ENCODE assay signal across 1 cellular context in the genomic region with DNA sequence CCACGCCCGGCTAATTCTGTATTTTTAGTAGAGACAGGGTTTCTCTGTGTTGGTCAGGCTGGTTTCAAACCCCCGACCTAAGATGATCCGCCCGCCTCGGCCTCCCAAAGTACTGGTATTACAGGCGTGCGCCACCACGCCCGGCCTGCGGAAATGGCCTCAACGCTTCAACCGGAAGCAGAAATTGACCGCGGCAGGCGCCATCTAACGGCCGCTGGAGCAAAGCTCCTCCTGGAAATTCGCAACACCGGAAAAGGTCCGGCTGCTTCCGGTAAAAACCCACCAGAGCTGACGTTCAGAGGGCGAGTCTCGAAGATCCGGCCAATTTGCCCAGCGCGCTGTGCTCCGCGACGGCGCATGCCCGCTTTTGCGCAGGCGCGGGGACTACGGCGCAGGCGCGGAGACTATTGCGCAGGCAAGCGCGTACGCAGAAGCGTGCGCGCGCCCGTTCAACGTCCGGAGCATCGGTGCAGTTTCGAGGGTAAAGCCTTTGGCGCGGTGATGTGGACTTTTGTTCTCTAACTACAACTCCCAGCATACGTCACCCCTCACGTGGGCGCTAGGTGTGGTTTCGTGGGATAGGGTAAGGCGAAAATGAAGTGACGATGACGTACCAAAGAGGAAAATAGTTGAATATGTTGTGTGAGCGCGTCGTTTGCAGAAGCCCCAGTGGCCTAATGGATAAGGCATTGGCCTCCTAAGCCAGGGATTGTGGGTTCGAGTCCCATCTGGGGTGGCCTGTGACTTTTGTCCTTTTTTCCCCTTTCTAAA.
TF ChIP-seq lines count a peak whose summit lies in the region.

No MANE protein-coding gene starts in this region.

TF ChIP-seq in WTC11, 78 proteins besides CTCF, POLR2A, EP300 and RAD21 (continued from another document and continues in another):
- TF ChIP-seq, protein P1, sequence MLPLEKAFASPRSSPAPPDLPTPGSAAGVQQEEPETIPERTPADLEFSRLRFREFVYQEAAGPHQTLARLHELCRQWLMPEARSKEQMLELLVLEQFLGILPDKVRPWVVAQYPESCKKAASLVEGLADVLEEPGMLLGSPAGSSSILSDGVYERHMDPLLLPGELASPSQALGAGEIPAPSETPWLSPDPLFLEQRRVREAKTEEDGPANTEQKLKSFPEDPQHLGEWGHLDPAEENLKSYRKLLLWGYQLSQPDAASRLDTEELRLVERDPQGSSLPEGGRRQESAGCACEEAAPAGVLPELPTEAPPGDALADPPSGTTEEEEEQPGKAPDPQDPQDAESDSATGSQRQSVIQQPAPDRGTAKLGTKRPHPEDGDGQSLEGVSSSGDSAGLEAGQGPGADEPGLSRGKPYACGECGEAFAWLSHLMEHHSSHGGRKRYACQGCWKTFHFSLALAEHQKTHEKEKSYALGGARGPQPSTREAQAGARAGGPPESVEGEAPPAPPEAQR (CRISPR knock-in tag; IDR thresholded peaks at IDR 0.05): no peak
- no peak for TF ChIP-seq MXD4 (CRISPR knock-in tag; IDR thresholded peaks at IDR 0.05; ENCODE audit: borderline replicate concordance)
- TF ChIP-seq, protein P2, sequence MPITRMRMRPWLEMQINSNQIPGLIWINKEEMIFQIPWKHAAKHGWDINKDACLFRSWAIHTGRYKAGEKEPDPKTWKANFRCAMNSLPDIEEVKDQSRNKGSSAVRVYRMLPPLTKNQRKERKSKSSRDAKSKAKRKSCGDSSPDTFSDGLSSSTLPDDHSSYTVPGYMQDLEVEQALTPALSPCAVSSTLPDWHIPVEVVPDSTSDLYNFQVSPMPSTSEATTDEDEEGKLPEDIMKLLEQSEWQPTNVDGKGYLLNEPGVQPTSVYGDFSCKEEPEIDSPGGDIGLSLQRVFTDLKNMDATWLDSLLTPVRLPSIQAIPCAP (CRISPR knock-in tag; IDR thresholded peaks at IDR 0.05): no peak
- TF ChIP-seq ETV6 (CRISPR knock-in tag; IDR thresholded peaks at IDR 0.05): peak; percentile 98
- TF ChIP-seq GRHL2 (CRISPR knock-in tag; IDR thresholded peaks at IDR 0.05; ENCODE audit: insufficient replicate concordance, severe bottlenecking): no peak
- TF ChIP-seq, protein P3, sequence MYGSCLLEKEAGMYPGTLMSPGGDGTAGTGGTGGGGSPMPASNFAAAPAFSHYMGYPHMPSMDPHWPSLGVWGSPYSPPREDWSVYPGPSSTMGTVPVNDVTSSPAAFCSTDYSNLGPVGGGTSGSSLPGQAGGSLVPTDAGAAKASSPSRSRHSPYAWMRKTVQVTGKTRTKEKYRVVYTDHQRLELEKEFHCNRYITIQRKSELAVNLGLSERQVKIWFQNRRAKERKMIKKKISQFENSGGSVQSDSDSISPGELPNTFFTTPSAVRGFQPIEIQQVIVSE (CRISPR knock-in tag; IDR thresholded peaks at IDR 0.05; ENCODE audit: borderline replicate concordance): no peak
- TF ChIP-seq, protein P4, sequence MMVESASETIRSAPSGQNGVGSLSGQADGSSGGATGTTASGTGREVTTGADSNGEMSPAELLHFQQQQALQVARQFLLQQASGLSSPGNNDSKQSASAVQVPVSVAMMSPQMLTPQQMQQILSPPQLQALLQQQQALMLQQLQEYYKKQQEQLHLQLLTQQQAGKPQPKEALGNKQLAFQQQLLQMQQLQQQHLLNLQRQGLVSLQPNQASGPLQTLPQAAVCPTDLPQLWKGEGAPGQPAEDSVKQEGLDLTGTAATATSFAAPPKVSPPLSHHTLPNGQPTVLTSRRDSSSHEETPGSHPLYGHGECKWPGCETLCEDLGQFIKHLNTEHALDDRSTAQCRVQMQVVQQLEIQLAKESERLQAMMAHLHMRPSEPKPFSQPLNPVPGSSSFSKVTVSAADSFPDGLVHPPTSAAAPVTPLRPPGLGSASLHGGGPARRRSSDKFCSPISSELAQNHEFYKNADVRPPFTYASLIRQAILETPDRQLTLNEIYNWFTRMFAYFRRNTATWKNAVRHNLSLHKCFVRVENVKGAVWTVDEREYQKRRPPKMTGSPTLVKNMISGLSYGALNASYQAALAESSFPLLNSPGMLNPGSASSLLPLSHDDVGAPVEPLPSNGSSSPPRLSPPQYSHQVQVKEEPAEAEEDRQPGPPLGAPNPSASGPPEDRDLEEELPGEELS (CRISPR knock-in tag; IDR thresholded peaks at IDR 0.05): peak; percentile 65; the same call in 1 of the 2 replicates
- TF ChIP-seq, protein P5, sequence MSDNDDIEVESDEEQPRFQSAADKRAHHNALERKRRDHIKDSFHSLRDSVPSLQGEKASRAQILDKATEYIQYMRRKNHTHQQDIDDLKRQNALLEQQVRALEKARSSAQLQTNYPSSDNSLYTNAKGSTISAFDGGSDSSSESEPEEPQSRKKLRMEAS (CRISPR knock-in tag; IDR thresholded peaks at IDR 0.05): peak; percentile 92
- TF ChIP-seq, protein P6, sequence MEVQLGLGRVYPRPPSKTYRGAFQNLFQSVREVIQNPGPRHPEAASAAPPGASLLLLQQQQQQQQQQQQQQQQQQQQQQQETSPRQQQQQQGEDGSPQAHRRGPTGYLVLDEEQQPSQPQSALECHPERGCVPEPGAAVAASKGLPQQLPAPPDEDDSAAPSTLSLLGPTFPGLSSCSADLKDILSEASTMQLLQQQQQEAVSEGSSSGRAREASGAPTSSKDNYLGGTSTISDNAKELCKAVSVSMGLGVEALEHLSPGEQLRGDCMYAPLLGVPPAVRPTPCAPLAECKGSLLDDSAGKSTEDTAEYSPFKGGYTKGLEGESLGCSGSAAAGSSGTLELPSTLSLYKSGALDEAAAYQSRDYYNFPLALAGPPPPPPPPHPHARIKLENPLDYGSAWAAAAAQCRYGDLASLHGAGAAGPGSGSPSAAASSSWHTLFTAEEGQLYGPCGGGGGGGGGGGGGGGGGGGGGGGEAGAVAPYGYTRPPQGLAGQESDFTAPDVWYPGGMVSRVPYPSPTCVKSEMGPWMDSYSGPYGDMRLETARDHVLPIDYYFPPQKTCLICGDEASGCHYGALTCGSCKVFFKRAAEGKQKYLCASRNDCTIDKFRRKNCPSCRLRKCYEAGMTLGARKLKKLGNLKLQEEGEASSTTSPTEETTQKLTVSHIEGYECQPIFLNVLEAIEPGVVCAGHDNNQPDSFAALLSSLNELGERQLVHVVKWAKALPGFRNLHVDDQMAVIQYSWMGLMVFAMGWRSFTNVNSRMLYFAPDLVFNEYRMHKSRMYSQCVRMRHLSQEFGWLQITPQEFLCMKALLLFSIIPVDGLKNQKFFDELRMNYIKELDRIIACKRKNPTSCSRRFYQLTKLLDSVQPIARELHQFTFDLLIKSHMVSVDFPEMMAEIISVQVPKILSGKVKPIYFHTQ (CRISPR knock-in tag; IDR thresholded peaks at IDR 0.05): peak; percentile 65; the same call in 1 of the 2 replicates
- no peak for TF ChIP-seq SMAD4 (CRISPR knock-in tag; IDR thresholded peaks at IDR 0.05)
- TF ChIP-seq, protein P7, sequence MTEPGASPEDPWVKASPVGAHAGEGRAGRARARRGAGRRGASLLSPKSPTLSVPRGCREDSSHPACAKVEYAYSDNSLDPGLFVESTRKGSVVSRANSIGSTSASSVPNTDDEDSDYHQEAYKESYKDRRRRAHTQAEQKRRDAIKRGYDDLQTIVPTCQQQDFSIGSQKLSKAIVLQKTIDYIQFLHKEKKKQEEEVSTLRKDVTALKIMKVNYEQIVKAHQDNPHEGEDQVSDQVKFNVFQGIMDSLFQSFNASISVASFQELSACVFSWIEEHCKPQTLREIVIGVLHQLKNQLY (CRISPR knock-in tag; IDR thresholded peaks at IDR 0.05): no peak
- no peak for TF ChIP-seq NR1H2 (CRISPR knock-in tag; IDR thresholded peaks at IDR 0.05)
- TF ChIP-seq IRF2 (CRISPR knock-in tag; IDR thresholded peaks at IDR 0.05; ENCODE audit: borderline replicate concordance, low read depth): no peak
- TF ChIP-seq ESRRA (CRISPR knock-in tag; IDR thresholded peaks at IDR 0.05; ENCODE audit: borderline replicate concordance): no peak
- TF ChIP-seq ZNF396 (CRISPR knock-in tag; IDR thresholded peaks at IDR 0.05; ENCODE audit: borderline replicate concordance): 0 out of 2 replicates have a peak, but pooled peaks have one; percentile 79
- TF ChIP-seq ZNF671 (CRISPR knock-in tag; IDR thresholded peaks at IDR 0.05): no peak
- TF ChIP-seq, protein P8, sequence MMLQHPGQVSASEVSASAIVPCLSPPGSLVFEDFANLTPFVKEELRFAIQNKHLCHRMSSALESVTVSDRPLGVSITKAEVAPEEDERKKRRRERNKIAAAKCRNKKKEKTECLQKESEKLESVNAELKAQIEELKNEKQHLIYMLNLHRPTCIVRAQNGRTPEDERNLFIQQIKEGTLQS (CRISPR knock-in tag; conservative IDR thresholded peaks at IDR 0.05): no peak
- TF ChIP-seq, protein P9, sequence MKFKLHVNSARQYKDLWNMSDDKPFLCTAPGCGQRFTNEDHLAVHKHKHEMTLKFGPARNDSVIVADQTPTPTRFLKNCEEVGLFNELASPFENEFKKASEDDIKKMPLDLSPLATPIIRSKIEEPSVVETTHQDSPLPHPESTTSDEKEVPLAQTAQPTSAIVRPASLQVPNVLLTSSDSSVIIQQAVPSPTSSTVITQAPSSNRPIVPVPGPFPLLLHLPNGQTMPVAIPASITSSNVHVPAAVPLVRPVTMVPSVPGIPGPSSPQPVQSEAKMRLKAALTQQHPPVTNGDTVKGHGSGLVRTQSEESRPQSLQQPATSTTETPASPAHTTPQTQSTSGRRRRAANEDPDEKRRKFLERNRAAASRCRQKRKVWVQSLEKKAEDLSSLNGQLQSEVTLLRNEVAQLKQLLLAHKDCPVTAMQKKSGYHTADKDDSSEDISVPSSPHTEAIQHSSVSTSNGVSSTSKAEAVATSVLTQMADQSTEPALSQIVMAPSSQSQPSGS (CRISPR knock-in tag; IDR thresholded peaks at IDR 0.05; ENCODE audit: borderline replicate concordance, low read depth): no peak
- TF ChIP-seq, protein P10, sequence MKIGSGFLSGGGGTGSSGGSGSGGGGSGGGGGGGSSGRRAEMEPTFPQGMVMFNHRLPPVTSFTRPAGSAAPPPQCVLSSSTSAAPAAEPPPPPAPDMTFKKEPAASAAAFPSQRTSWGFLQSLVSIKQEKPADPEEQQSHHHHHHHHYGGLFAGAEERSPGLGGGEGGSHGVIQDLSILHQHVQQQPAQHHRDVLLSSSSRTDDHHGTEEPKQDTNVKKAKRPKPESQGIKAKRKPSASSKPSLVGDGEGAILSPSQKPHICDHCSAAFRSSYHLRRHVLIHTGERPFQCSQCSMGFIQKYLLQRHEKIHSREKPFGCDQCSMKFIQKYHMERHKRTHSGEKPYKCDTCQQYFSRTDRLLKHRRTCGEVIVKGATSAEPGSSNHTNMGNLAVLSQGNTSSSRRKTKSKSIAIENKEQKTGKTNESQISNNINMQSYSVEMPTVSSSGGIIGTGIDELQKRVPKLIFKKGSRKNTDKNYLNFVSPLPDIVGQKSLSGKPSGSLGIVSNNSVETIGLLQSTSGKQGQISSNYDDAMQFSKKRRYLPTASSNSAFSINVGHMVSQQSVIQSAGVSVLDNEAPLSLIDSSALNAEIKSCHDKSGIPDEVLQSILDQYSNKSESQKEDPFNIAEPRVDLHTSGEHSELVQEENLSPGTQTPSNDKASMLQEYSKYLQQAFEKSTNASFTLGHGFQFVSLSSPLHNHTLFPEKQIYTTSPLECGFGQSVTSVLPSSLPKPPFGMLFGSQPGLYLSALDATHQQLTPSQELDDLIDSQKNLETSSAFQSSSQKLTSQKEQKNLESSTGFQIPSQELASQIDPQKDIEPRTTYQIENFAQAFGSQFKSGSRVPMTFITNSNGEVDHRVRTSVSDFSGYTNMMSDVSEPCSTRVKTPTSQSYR (CRISPR knock-in tag; IDR thresholded peaks at IDR 0.05): no peak
- TF ChIP-seq ZNF138 (CRISPR knock-in tag; conservative IDR thresholded peaks at IDR 0.05): no peak
- TF ChIP-seq, protein P11, sequence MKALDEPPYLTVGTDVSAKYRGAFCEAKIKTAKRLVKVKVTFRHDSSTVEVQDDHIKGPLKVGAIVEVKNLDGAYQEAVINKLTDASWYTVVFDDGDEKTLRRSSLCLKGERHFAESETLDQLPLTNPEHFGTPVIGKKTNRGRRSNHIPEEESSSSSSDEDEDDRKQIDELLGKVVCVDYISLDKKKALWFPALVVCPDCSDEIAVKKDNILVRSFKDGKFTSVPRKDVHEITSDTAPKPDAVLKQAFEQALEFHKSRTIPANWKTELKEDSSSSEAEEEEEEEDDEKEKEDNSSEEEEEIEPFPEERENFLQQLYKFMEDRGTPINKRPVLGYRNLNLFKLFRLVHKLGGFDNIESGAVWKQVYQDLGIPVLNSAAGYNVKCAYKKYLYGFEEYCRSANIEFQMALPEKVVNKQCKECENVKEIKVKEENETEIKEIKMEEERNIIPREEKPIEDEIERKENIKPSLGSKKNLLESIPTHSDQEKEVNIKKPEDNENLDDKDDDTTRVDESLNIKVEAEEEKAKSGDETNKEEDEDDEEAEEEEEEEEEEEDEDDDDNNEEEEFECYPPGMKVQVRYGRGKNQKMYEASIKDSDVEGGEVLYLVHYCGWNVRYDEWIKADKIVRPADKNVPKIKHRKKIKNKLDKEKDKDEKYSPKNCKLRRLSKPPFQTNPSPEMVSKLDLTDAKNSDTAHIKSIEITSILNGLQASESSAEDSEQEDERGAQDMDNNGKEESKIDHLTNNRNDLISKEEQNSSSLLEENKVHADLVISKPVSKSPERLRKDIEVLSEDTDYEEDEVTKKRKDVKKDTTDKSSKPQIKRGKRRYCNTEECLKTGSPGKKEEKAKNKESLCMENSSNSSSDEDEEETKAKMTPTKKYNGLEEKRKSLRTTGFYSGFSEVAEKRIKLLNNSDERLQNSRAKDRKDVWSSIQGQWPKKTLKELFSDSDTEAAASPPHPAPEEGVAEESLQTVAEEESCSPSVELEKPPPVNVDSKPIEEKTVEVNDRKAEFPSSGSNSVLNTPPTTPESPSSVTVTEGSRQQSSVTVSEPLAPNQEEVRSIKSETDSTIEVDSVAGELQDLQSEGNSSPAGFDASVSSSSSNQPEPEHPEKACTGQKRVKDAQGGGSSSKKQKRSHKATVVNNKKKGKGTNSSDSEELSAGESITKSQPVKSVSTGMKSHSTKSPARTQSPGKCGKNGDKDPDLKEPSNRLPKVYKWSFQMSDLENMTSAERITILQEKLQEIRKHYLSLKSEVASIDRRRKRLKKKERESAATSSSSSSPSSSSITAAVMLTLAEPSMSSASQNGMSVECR (CRISPR knock-in tag; IDR thresholded peaks at IDR 0.05; ENCODE audit: borderline replicate concordance): peak; percentile 82; the same call in 1 of the 2 replicates
- no peak for TF ChIP-seq TEAD4 (CRISPR knock-in tag; IDR thresholded peaks at IDR 0.05)
- no peak for TF ChIP-seq SOX15 (CRISPR knock-in tag; IDR thresholded peaks at IDR 0.05)
- TF ChIP-seq, protein P12, sequence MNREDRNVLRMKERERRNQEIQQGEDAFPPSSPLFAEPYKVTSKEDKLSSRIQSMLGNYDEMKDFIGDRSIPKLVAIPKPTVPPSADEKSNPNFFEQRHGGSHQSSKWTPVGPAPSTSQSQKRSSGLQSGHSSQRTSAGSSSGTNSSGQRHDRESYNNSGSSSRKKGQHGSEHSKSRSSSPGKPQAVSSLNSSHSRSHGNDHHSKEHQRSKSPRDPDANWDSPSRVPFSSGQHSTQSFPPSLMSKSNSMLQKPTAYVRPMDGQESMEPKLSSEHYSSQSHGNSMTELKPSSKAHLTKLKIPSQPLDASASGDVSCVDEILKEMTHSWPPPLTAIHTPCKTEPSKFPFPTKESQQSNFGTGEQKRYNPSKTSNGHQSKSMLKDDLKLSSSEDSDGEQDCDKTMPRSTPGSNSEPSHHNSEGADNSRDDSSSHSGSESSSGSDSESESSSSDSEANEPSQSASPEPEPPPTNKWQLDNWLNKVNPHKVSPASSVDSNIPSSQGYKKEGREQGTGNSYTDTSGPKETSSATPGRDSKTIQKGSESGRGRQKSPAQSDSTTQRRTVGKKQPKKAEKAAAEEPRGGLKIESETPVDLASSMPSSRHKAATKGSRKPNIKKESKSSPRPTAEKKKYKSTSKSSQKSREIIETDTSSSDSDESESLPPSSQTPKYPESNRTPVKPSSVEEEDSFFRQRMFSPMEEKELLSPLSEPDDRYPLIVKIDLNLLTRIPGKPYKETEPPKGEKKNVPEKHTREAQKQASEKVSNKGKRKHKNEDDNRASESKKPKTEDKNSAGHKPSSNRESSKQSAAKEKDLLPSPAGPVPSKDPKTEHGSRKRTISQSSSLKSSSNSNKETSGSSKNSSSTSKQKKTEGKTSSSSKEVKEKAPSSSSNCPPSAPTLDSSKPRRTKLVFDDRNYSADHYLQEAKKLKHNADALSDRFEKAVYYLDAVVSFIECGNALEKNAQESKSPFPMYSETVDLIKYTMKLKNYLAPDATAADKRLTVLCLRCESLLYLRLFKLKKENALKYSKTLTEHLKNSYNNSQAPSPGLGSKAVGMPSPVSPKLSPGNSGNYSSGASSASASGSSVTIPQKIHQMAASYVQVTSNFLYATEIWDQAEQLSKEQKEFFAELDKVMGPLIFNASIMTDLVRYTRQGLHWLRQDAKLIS (CRISPR knock-in tag; IDR thresholded peaks at IDR 0.05; ENCODE audit: borderline replicate concordance): no peak
